ENCODE assay signal across 1 cellular context in the genomic region with DNA sequence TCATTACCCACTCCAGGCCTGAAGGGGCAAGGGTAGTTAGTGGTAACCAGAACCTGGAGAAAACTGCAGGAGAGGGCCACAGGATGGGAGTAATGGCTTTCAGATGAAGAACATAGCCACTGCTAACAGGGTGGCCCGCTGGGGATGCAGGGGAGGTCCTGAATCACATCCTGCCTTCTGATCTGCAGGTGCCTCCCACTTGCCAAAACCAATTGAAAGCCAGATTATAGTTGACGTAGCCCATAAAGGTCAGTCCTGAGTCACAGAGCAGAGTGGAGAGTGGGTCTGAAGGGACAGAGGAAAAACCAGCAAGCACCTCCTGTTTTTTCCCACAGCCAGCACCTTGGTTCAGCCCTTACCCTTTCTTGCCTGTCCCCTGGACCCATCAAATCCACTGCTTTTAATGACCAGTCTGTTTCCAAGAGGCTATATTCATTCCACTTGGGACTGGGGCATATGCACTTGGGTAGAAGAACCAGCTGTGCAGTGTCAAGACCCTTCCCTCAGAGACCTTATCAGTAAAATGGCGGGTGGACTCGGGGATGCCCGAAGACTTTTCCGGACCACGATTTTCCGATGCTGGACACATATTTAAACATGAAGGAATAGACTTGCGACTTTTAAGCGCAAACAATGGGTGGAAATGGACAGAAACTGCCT.
TF ChIP-seq lines count a peak whose summit lies in the region.

No MANE protein-coding gene starts in this region.

TF ChIP-seq in HEK293, 187 proteins besides CTCF, POLR2A, EP300 and RAD21 (continued from another document):
- TF ChIP-seq, protein P1, sequence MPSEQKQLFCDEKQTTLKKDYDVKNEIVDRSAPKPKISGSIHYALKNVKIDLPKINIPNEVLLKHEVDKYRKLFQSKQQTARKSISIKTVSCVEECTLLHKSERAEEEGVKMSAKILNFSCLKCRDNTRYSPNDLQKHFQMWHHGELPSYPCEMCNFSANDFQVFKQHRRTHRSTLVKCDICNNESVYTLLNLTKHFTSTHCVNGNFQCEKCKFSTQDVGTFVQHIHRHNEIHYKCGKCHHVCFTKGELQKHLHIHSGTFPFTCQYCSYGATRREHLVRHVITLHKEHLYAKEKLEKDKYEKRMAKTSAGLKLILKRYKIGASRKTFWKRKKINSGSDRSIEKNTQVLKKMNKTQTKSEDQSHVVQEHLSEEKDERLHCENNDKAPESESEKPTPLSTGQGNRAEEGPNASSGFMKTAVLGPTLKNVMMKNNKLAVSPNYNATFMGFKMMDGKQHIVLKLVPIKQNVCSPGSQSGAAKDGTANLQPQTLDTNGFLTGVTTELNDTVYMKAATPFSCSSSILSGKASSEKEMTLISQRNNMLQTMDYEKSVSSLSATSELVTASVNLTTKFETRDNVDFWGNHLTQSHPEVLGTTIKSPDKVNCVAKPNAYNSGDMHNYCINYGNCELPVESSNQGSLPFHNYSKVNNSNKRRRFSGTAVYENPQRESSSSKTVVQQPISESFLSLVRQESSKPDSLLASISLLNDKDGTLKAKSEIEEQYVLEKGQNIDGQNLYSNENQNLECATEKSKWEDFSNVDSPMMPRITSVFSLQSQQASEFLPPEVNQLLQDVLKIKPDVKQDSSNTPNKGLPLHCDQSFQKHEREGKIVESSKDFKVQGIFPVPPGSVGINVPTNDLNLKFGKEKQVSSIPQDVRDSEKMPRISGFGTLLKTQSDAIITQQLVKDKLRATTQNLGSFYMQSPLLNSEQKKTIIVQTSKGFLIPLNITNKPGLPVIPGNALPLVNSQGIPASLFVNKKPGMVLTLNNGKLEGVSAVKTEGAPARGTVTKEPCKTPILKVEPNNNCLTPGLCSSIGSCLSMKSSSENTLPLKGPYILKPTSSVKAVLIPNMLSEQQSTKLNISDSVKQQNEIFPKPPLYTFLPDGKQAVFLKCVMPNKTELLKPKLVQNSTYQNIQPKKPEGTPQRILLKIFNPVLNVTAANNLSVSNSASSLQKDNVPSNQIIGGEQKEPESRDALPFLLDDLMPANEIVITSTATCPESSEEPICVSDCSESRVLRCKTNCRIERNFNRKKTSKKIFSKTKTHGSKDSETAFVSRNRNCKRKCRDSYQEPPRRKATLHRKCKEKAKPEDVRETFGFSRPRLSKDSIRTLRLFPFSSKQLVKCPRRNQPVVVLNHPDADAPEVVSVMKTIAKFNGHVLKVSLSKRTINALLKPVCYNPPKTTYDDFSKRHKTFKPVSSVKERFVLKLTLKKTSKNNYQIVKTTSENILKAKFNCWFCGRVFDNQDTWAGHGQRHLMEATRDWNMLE (tag by site-specific recombination; conservative IDR thresholded peaks at IDR 0.05; ENCODE audit: low read depth) = 0 out of 2 replicates have a peak, but pooled peaks have one; percentile 6
- TF ChIP-seq TRIM28 (IDR thresholded peaks at IDR 0.05; ENCODE audit: borderline replicate concordance, low read length) (0 out of 2 replicates have a peak, but pooled peaks have one; percentile 15), ZNF2 (tag by site-specific recombination; IDR thresholded peaks at IDR 0.05) (0 out of 2 replicates have a peak, but pooled peaks have one; percentile 19), ZXDB (tag by site-specific recombination; IDR thresholded peaks at IDR 0.05) (peak; percentile 53), SP3 (tag by site-specific recombination; IDR thresholded peaks at IDR 0.05) (peak; percentile 33; the same call in 1 of the 2 replicates), ZNF366 (tag by site-specific recombination; conservative IDR thresholded peaks at IDR 0.05) (peak; percentile 46; the same call in 1 of the 2 replicates), ZNF654 (tag by site-specific recombination; IDR thresholded peaks at IDR 0.05; ENCODE audit: low read depth) (peak; percentile 26), GLIS2 (tag by site-specific recombination; IDR thresholded peaks at IDR 0.05) (peak; percentile 58; the same call in 1 of the 2 replicates)
- TF ChIP-seq, protein P2, sequence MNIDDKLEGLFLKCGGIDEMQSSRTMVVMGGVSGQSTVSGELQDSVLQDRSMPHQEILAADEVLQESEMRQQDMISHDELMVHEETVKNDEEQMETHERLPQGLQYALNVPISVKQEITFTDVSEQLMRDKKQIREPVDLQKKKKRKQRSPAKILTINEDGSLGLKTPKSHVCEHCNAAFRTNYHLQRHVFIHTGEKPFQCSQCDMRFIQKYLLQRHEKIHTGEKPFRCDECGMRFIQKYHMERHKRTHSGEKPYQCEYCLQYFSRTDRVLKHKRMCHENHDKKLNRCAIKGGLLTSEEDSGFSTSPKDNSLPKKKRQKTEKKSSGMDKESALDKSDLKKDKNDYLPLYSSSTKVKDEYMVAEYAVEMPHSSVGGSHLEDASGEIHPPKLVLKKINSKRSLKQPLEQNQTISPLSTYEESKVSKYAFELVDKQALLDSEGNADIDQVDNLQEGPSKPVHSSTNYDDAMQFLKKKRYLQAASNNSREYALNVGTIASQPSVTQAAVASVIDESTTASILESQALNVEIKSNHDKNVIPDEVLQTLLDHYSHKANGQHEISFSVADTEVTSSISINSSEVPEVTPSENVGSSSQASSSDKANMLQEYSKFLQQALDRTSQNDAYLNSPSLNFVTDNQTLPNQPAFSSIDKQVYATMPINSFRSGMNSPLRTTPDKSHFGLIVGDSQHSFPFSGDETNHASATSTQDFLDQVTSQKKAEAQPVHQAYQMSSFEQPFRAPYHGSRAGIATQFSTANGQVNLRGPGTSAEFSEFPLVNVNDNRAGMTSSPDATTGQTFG (tag by site-specific recombination; IDR thresholded peaks at IDR 0.05; ENCODE audit: borderline replicate concordance) = no peak
TF ChIP-seq in HEK293: peak in this region for 18.
